Comparison of ENCODE assay signal across 2 cellular contexts in genomic region chr12:62931481-62931880, GRCh38.
TF ChIP-seq lines count a peak whose summit lies in the region.

No MANE protein-coding gene starts in this region.

TF ChIP-seq in GM23338, 12 proteins besides CTCF, POLR2A, EP300 and RAD21:
- TF ChIP-seq NANOG (IDR thresholded peaks at IDR 0.05; ENCODE audit: borderline replicate concordance), result no peak
- no peak for TF ChIP-seq ZNF331 (CRISPR knock-in tag; IDR thresholded peaks at IDR 0.05; ENCODE audit: low read depth)
- no peak for TF ChIP-seq EZH2 (IDR thresholded peaks at IDR 0.05; ENCODE audit: low read depth, unreplicated experiment)
- TF ChIP-seq CREB1 (CRISPR knock-in tag; IDR thresholded peaks at IDR 0.05; ENCODE audit: low read depth), result no peak
- no peak for TF ChIP-seq STAT1 (IDR thresholded peaks at IDR 0.05; ENCODE audit: unreplicated experiment)
- TF ChIP-seq, protein P1, sequence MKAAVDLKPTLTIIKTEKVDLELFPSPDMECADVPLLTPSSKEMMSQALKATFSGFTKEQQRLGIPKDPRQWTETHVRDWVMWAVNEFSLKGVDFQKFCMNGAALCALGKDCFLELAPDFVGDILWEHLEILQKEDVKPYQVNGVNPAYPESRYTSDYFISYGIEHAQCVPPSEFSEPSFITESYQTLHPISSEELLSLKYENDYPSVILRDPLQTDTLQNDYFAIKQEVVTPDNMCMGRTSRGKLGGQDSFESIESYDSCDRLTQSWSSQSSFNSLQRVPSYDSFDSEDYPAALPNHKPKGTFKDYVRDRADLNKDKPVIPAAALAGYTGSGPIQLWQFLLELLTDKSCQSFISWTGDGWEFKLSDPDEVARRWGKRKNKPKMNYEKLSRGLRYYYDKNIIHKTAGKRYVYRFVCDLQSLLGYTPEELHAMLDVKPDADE (IDR thresholded peaks at IDR 0.05), result no peak
- no peak for TF ChIP-seq POLR2AphosphoS5 (IDR thresholded peaks at IDR 0.05; ENCODE audit: low read depth)

TF ChIP-seq in H1, 55 proteins besides CTCF, POLR2A, EP300 and RAD21:
- TF ChIP-seq EGR1 (IDR thresholded peaks at IDR 0.05; ENCODE audit: borderline replicate concordance, low read depth, low read length) (no peak), MAFK (IDR thresholded peaks at IDR 0.05; ENCODE audit: low read depth, low read length) (no peak), ATF3 (IDR thresholded peaks at IDR 0.05; ENCODE audit: insufficient read depth, low read depth, low read length) (no peak), POLR2AphosphoS5 (IDR thresholded peaks at IDR 0.05; ENCODE audit: low read depth, low read length) (no peak), POU5F1 (IDR thresholded peaks at IDR 0.05; ENCODE audit: low read depth, low read length) (no peak), SAP30 (IDR thresholded peaks at IDR 0.05; ENCODE audit: insufficient read depth, insufficient replicate concordance, low read length) (no peak), SIX5 (IDR thresholded peaks at IDR 0.05; ENCODE audit: low read depth, low read length) (no peak), PHF8 (conservative IDR thresholded peaks at IDR 0.05; ENCODE audit: low read depth, low read length) (no peak), HDAC6 (IDR thresholded peaks at IDR 0.05; ENCODE audit: low read depth, low read length) (no peak), KDM5A (IDR thresholded peaks at IDR 0.05; ENCODE audit: low read length) (no peak), RFX5 (IDR thresholded peaks at IDR 0.05; ENCODE audit: borderline replicate concordance, low read depth, low read length) (no peak), TBP (IDR thresholded peaks at IDR 0.05; ENCODE audit: low read depth, low read length) (no peak), CBX8 (IDR thresholded peaks at IDR 0.05; ENCODE audit: borderline replicate concordance, low read depth, low read length) (no peak), CREB1 (IDR thresholded peaks at IDR 0.05) (no peak)
- TF ChIP-seq, protein P2, sequence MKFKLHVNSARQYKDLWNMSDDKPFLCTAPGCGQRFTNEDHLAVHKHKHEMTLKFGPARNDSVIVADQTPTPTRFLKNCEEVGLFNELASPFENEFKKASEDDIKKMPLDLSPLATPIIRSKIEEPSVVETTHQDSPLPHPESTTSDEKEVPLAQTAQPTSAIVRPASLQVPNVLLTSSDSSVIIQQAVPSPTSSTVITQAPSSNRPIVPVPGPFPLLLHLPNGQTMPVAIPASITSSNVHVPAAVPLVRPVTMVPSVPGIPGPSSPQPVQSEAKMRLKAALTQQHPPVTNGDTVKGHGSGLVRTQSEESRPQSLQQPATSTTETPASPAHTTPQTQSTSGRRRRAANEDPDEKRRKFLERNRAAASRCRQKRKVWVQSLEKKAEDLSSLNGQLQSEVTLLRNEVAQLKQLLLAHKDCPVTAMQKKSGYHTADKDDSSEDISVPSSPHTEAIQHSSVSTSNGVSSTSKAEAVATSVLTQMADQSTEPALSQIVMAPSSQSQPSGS (IDR thresholded peaks at IDR 0.05; ENCODE audit: low read length), result no peak
TF ChIP-seq in H1: peak in this region for 0.
